Comparison of ENCODE assay signal across 12 cellular contexts in the genomic region with DNA sequence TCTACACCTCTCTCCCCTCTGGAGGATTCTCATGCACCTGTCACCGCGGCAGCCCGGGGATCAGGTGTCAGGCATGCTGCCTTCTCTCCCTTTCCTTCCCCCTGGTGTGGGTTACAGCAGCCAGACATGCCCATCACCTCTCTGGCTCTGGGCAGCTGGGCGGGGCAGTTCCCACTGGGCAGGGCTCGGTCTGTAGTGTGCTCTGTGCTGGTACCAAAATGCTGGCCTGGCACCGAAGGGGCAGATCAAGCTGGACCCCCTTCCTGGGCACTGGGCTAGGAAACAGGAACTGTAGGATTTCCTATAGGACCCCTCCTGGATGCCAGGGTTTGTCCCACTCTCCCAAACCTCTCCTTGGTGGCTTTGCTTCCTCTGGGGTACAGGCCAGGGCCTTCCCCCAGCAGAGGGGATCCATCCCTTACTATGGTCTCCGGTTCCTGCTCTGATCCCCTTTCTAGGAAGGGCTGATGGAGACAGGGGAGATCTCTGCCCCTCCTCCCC. TPM values are rescaled to one million over a fixed set of nuclear protein-coding genes. Genes with fewer than 3 reads are reported as not detected.
DNase-seq lines count a peak whose midpoint lies in the region; ATAC-seq and TF ChIP-seq lines count a peak whose summit lies in the region.
"Had no signal": no experiment of that assay in that cellular context is flagged by ENCODE, and none has a peak within 500 bp of the region (broad histone marks: within the 10 kb centered on the region; RNA-seq: fewer than 3 reads in every experiment).

No MANE protein-coding gene starts in this region.

- TF ChIP-seq CTCF in glutamatergic neuron (IDR thresholded peaks at IDR 0.05; ENCODE audit: partially characterized antibody, unreplicated experiment) (no peak), neural crest cell (conservative IDR thresholded peaks at IDR 0.05) (no peak), endothelial cell (IDR thresholded peaks at IDR 0.05; ENCODE audit: unreplicated experiment) (no peak)

- peak overlapping the region; percentile 52 for H3K4me3 Mint-ChIP-seq in glutamatergic neuron (ENCODE audit: unreplicated experiment)
- peak overlapping the region; percentile 72 for H3K4me3 Mint-ChIP-seq in neural crest cell
- no peak overlapping the region for H3K4me3 Mint-ChIP-seq in endothelial cell (ENCODE audit: unreplicated experiment)
- H3K4me3 Mint-ChIP-seq: stimulated activated memory B cell treated with anti-CD40 and anti-IgM and Interleukin-4, amounts not matched to agents 10 μg/mL and 1 μg/mL and 100 μg/mL, for 72 hours had no signal

- no peak for ATAC-seq in GM18907 (IDR thresholded peaks at IDR 0.05; ENCODE audit: unreplicated experiment)
- ATAC-seq: left ventricle myocardium superior; stimulated activated memory B cell treated with anti-CD40 and anti-IgM and Interleukin-4, amounts not matched to agents 10 μg/mL and 1 μg/mL and 100 μg/mL, for 72 hours had no signal

- no peaks in the 10 kb centered on the region for H3K36me3 Mint-ChIP-seq in glutamatergic neuron (ENCODE audit: unreplicated experiment)
- H3K36me3 Mint-ChIP-seq in neural crest cell (ENCODE audit: low read depth), result no peaks in the 10 kb centered on the region
- peaks cover 11% of the 10 kb centered on the region for H3K36me3 Mint-ChIP-seq in endothelial cell (ENCODE audit: low read depth, unreplicated experiment)

- H3K4me1 Mint-ChIP-seq in glutamatergic neuron (ENCODE audit: low read depth, unreplicated experiment) (peaks cover 5% of the 10 kb centered on the region), neural crest cell (peaks cover 26% of the 10 kb centered on the region), endothelial cell (ENCODE audit: unreplicated experiment) (no peaks in the 10 kb centered on the region)
- H3K4me1 Mint-ChIP-seq: stimulated activated memory B cell treated with anti-CD40 and anti-IgM and Interleukin-4, amounts not matched to agents 10 μg/mL and 1 μg/mL and 100 μg/mL, for 72 hours had no signal

- H3K27ac Mint-ChIP-seq in glutamatergic neuron (ENCODE audit: unreplicated experiment) (no peak overlapping the region), neural crest cell (ENCODE audit: unreplicated experiment) (no peak overlapping the region), endothelial cell (ENCODE audit: unreplicated experiment) (no peak overlapping the region)
- H3K27ac Mint-ChIP-seq: stimulated activated memory B cell treated with anti-CD40 and anti-IgM and Interleukin-4, amounts not matched to agents 10 μg/mL and 1 μg/mL and 100 μg/mL, for 72 hours had no signal

- peaks cover 7% of the 10 kb centered on the region for H3K27me3 Mint-ChIP-seq in glutamatergic neuron (ENCODE audit: unreplicated experiment)
- H3K27me3 Mint-ChIP-seq in neural crest cell (ENCODE audit: low read depth), result peaks cover 18% of the 10 kb centered on the region
- peaks cover 9% of the 10 kb centered on the region for H3K27me3 Mint-ChIP-seq in endothelial cell (ENCODE audit: unreplicated experiment)

- H3K9me3 Mint-ChIP-seq in glutamatergic neuron (ENCODE audit: unreplicated experiment) (peaks cover 4% of the 10 kb centered on the region), neural crest cell (no peaks in the 10 kb centered on the region), endothelial cell (ENCODE audit: unreplicated experiment) (no peaks in the 10 kb centered on the region)
- H3K9me3 Mint-ChIP-seq: stimulated activated memory B cell treated with anti-CD40 and anti-IgM and Interleukin-4, amounts not matched to agents 10 μg/mL and 1 μg/mL and 100 μg/mL, for 72 hours had no signal

- DNase-seq in DMS53 treated with DMSO at 0.1 percent for 48 hours (lab: John Stamatoyannopoulos, UW; ENCODE audit: unreplicated experiment), result peak; percentile 24
- DNase-seq in NCI-H526 treated with DMSO at 0.1 percent for 48 hours (lab: John Stamatoyannopoulos, UW), result peak; percentile 60
- DNase-seq in glutamatergic neuron, result no peak
- DNase-seq in neural crest cell (ENCODE audit: low read depth, low spot score), result no peak
- no peak for DNase-seq in hepatic stellate cell (ENCODE audit: low spot score)
- no peak for DNase-seq in endothelial cell (ENCODE audit: low spot score)
- no peak for DNase-seq in activated effector memory CD4-positive, alpha-beta T cell treated with anti-CD3 and anti-CD28 coated beads, Interleukin-2, amount 50 U/mL, for 16 hours
- DNase-seq: left ventricle myocardium superior, T-helper 1 cell had no signal

RNA-seq across cellular contexts. Expression of gene GAL3ST1, which starts 0.8 kb away (rescaled TPM):
- total RNA-seq in glutamatergic neuron (ENCODE audit: unreplicated experiment) (1.8 TPM), neural crest cell (7.3 and 8.8 TPM in 2 replicates), endothelial cell (ENCODE audit: unreplicated experiment) (3.0 TPM)
- total RNA-seq: esophagus mucosa had no signal

RNA-seq across cellular contexts. Expression of gene PES1, which starts 18.1 kb away (rescaled TPM):
- total RNA-seq in glutamatergic neuron (ENCODE audit: unreplicated experiment), result 40.6 TPM
- total RNA-seq in neural crest cell, result 107 and 115 TPM in 2 replicates
- 84.0 TPM for total RNA-seq in endothelial cell (ENCODE audit: unreplicated experiment)

RNA-seq across cellular contexts. Expression of gene SEC14L6, which starts 27.1 kb away (rescaled TPM):
- not detected for total RNA-seq in glutamatergic neuron (ENCODE audit: unreplicated experiment)
- total RNA-seq in neural crest cell, result 3.3 and 3.6 TPM in 2 replicates
- total RNA-seq in endothelial cell (ENCODE audit: unreplicated experiment), result 1.4 TPM
- total RNA-seq: esophagus mucosa, left ventricle myocardium superior had no signal

RNA-seq across cellular contexts. Expression of gene TCN2, which starts 33.3 kb away (rescaled TPM):
- total RNA-seq in glutamatergic neuron (ENCODE audit: unreplicated experiment) (4.1 TPM), neural crest cell (16.2 and 17.4 TPM in 2 replicates), endothelial cell (ENCODE audit: unreplicated experiment) (59.5 TPM)

Comparison
In these comparisons a context has a peak if more than half of its experiments do, and no peak if none do; other contexts are left out.
1. DNase-seq: peak in DMS53 treated with DMSO at 0.1 percent for 48 hours (single experiment) and NCI-H526 treated with DMSO at 0.1 percent for 48 hours (single experiment); none in glutamatergic neuron (single experiment), neural crest cell (single experiment), hepatic stellate cell (single experiment), endothelial cell (single experiment) and activated effector memory CD4-positive, alpha-beta T cell treated with anti-CD3 and anti-CD28 coated beads, Interleukin-2, amount 50 U/mL, for 16 hours (single experiment).